Comparison of ENCODE assay signal across 2 cellular contexts in the genomic region with DNA sequence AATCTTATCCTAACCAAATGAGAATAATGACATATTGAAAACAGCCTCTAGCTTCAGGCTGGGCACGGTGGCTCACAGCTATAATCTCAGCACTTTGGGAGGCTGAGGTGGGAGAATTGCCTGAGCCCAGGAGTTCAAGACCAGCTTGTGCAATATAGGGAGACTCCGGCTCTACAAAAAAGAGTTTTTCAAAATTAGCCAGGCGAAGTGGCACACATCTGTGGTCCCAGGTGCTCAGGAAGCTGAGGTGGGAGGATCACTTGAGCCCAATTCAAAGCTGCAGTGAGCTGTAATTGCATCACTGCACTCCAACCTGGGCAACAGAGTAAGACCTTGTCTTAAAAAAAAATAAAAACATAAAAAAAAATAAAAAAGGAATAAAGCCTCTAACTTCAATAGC.
TF ChIP-seq lines count a peak whose summit lies in the region.

No MANE protein-coding gene starts in this region.

TF ChIP-seq in HCT116, 20 proteins besides CTCF, POLR2A, EP300 and RAD21:
- no peak for TF ChIP-seq EZH2 (IDR thresholded peaks at IDR 0.05)
- TF ChIP-seq SP1 (IDR thresholded peaks at IDR 0.05; ENCODE audit: low read depth): no peak
- no peak for TF ChIP-seq ZNF274 (IDR thresholded peaks at IDR 0.05; ENCODE audit: low read depth, low read length)
- no peak for TF ChIP-seq POLR2AphosphoS5 (IDR thresholded peaks at IDR 0.05; ENCODE audit: low read depth, low read length)
- TF ChIP-seq JUND (IDR thresholded peaks at IDR 0.05): no peak
- TF ChIP-seq YY1 (IDR thresholded peaks at IDR 0.05; ENCODE audit: extremely low read depth, insufficient replicate concordance, low read depth, low read length): no peak
- TF ChIP-seq, protein P1, sequence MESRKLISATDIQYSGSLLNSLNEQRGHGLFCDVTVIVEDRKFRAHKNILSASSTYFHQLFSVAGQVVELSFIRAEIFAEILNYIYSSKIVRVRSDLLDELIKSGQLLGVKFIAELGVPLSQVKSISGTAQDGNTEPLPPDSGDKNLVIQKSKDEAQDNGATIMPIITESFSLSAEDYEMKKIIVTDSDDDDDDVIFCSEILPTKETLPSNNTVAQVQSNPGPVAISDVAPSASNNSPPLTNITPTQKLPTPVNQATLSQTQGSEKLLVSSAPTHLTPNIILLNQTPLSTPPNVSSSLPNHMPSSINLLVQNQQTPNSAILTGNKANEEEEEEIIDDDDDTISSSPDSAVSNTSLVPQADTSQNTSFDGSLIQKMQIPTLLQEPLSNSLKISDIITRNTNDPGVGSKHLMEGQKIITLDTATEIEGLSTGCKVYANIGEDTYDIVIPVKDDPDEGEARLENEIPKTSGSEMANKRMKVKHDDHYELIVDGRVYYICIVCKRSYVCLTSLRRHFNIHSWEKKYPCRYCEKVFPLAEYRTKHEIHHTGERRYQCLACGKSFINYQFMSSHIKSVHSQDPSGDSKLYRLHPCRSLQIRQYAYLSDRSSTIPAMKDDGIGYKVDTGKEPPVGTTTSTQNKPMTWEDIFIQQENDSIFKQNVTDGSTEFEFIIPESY (IDR thresholded peaks at IDR 0.05; ENCODE audit: extremely low read depth, insufficient replicate concordance, low read length): no peak
- TF ChIP-seq EGR1 (IDR thresholded peaks at IDR 0.05; ENCODE audit: low read depth): no peak
- no peak for TF ChIP-seq CBX3 (IDR thresholded peaks at IDR 0.05; ENCODE audit: low read depth)
- TF ChIP-seq, protein P2, sequence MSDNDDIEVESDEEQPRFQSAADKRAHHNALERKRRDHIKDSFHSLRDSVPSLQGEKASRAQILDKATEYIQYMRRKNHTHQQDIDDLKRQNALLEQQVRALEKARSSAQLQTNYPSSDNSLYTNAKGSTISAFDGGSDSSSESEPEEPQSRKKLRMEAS (IDR thresholded peaks at IDR 0.05): no peak
- TF ChIP-seq CEBPB (IDR thresholded peaks at IDR 0.05; ENCODE audit: low read depth): no peak
- TF ChIP-seq ZFX (IDR thresholded peaks at IDR 0.05): no peak

TF ChIP-seq in H1, 55 proteins besides CTCF, POLR2A, EP300 and RAD21:
- TF ChIP-seq SIX5 (IDR thresholded peaks at IDR 0.05; ENCODE audit: low read depth, low read length) (no peak), BRCA1 (IDR thresholded peaks at IDR 0.05; ENCODE audit: low read depth, low read length) (no peak), CEBPB (IDR thresholded peaks at IDR 0.05; ENCODE audit: low read depth, low read length) (no peak), SAP30 (IDR thresholded peaks at IDR 0.05; ENCODE audit: insufficient read depth, insufficient replicate concordance, low read length) (no peak), TCF12 (IDR thresholded peaks at IDR 0.05; ENCODE audit: low read depth, low read length) (no peak), SUZ12 (IDR thresholded peaks at IDR 0.05; ENCODE audit: low read length) (no peak)
- TF ChIP-seq, protein P2 (IDR thresholded peaks at IDR 0.05): no peak
